In genomic region chr2:153971250-153971649, GRCh38 we compare ENCODE assay signal across 20 cellular contexts.
"Had no signal": no experiment of that assay in that cellular context is flagged by ENCODE, and none has a peak within 500 bp of the region (broad histone marks: within the 10 kb centered on the region; RNA-seq: fewer than 3 reads in every experiment).

No MANE protein-coding gene starts in this region.

- DNase-seq: activated B cell treated with CpG ODN at 0.5 μM for 24 hours; activated CD4-positive, alpha-beta memory T cell treated with anti-CD3 and anti-CD28 coated beads, Interleukin-2, amount 10 ng/mL, durations not matched to agents 7 days and 5 days; activated CD4-positive, alpha-beta T cell treated with anti-CD3 and anti-CD28 coated beads, Interleukin-2, amount 10 ng/mL, durations not matched to agents 7 days and 5 days; activated naive CD4-positive, alpha-beta T cell treated with anti-CD3 and anti-CD28 coated beads, Interleukin-2, amount 50 U/mL, for 16 hours; activated naive CD8-positive, alpha-beta T cell treated with anti-CD3 and anti-CD28 coated beads, Interleukin-2, amount 10 ng/mL, durations not matched to agents 7 days and 5 days; activated T-cell treated with anti-CD3 and anti-CD28 coated beads for 4 hours; activated T-cell treated with anti-CD3 and anti-CD28 coated beads, Interleukin-2, amount 50 U/mL, for 72 hours; adrenal gland; aorta; cerebellar nuclear complex; MG63; MV-4-11; NCI-H1092 treated with DMSO at 0.1 percent for 48 hours; NCI-H1436; NCI-H1694 treated with DMSO at 0.1 percent for 48 hours; NCI-H2029 treated with DMSO at 0.1 percent for 48 hours; NCI-H510A treated with DMSO at 0.1 percent for 48 hours; SIG-M5; T-helper 17 cell; T-helper 9 cell had no signal

- H3K4me3 ChIP-seq: adrenal gland, MG63 had no signal

- H3K9me3 ChIP-seq: adrenal gland, MG63 had no signal

- H3K4me1 ChIP-seq: adrenal gland had no signal

- H3K27me3 ChIP-seq: adrenal gland, MG63 had no signal

- H3K36me3 ChIP-seq: adrenal gland, MG63 had no signal

- H3K27ac ChIP-seq: adrenal gland had no signal

- ATAC-seq: activated T-cell treated with anti-CD3 and anti-CD28 coated beads, Interleukin-2, amount 50 U/mL, for 72 hours; T-helper 17 cell had no signal
